In the genomic region with DNA sequence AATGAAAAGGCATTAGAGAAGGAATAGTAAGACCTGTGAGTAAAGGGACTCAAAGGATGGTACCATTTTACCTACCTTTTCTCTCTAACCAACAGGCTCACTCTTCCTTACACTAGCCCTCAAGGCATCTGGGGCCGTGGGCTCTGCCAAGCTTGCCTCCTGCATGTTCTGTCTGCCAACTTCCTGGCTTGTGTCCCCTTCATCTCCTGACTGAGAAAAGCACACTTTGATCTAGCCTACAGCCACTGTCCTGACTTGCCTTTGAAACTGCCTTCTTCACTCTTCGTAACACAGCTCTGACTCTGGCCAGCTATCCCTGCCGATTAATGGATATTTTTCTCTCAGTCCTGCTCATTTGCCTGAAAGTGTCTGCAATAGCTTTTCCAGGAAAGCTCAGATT, we compare ENCODE assay signal across 19 cellular contexts.
A peak's percentile ranks its signal among the peaks of the same experiment; 100 is the strongest.
DNase-seq lines count a peak whose midpoint lies in the region; ATAC-seq and TF ChIP-seq lines count a peak whose summit lies in the region.
"Had no signal": no experiment of that assay in that cellular context is flagged by ENCODE, and none has a peak within 500 bp of the region (broad histone marks: within the 10 kb centered on the region; RNA-seq: fewer than 3 reads in every experiment).

No MANE protein-coding gene starts in this region.

- H3K27me3 ChIP-seq in right atrium auricular region (no peaks in the 10 kb centered on the region), left ventricle myocardium inferior (ENCODE audit: low read depth) (no peaks in the 10 kb centered on the region), right cardiac atrium (ENCODE audit: control insufficient read depth, insufficient read depth) (no peaks in the 10 kb centered on the region)
- H3K27me3 ChIP-seq: BLaER1 treated with 17β-estradiol and CSF1 and Interleukin-3, amounts not matched to agents 10 nM and 100 nM had no signal

- TF ChIP-seq CTCF in right atrium auricular region (IDR thresholded peaks at IDR 0.05) (no peak), left ventricle myocardium inferior (IDR thresholded peaks at IDR 0.05; ENCODE audit: borderline replicate concordance) (no peak), HFFc6 (IDR thresholded peaks at IDR 0.05) (no peak)

- H3K4me1 ChIP-seq in right atrium auricular region, result peaks cover 0 to 16% of the 10 kb centered on the region in 2 donors
- H3K4me1 ChIP-seq in left ventricle myocardium inferior, result peaks cover 36% of the 10 kb centered on the region
- H3K4me1 ChIP-seq in right cardiac atrium (ENCODE audit: control insufficient read depth, insufficient read depth, low read length), result peaks cover 3% of the 10 kb centered on the region
- H3K4me1 ChIP-seq: A549; BLaER1 treated with 17β-estradiol and CSF1 and Interleukin-3, amounts not matched to agents 10 nM and 100 nM; Caco-2 had no signal

- no peaks in the 10 kb centered on the region for H3K36me3 Mint-ChIP-seq in HFFc6 (ENCODE audit: low read depth)
- H3K36me3 Mint-ChIP-seq: CD8-positive, alpha-beta T cell had no signal

- H3K4me3 Mint-ChIP-seq in HFFc6, result no peak overlapping the region
- H3K4me3 Mint-ChIP-seq: B cell; CD4-positive, alpha-beta T cell; CD8-positive, alpha-beta T cell had no signal

- H3K4me1 Mint-ChIP-seq in HFFc6 (ENCODE audit: low read depth), result no peaks in the 10 kb centered on the region

- intact Hi-C loops in Right ventricle myocardium inferior (cut with DNase I) (no loop called here), left ventricle myocardium superior (cut with micrococcal nuclease) (no loop called here), left ventricle myocardium inferior (cut with micrococcal nuclease) (no loop called here), right cardiac atrium (cut with DNase I) (no loop called here)

- H3K27ac Mint-ChIP-seq in HFFc6, result no peak overlapping the region
- H3K27ac Mint-ChIP-seq: B cell; CD4-positive, alpha-beta T cell; CD8-positive, alpha-beta T cell had no signal

- H3K4me3 ChIP-seq in right atrium auricular region (no peak overlapping the region), left ventricle myocardium inferior (no peak overlapping the region), right cardiac atrium (ENCODE audit: low read length) (no peak overlapping the region)
- H3K4me3 ChIP-seq: A549; BLaER1 treated with 17β-estradiol and CSF1 and Interleukin-3, amounts not matched to agents 10 nM and 100 nM had no signal

- 67% methylated on average over 3 of the region's 3 CpGs for WGBS in right cardiac atrium

- H3K9me3 ChIP-seq in right atrium auricular region, result no peaks in the 10 kb centered on the region
- H3K9me3 ChIP-seq in left ventricle myocardium inferior (replicated peaks), result no peaks in the 10 kb centered on the region
- no peaks in the 10 kb centered on the region for H3K9me3 ChIP-seq in right cardiac atrium (ENCODE audit: control insufficient read depth, low read length)
- H3K9me3 ChIP-seq: A549; BLaER1 treated with 17β-estradiol and CSF1 and Interleukin-3, amounts not matched to agents 10 nM and 100 nM; Caco-2 had no signal

- DNase-seq in Right ventricle myocardium inferior (ENCODE audit: missing footprints) (no peak), right atrium auricular region (ENCODE audit: low spot score) (no peak), left ventricle myocardium superior (no peak), left ventricle myocardium inferior (no peak), right cardiac atrium (no peak), HFFc6 (no peak)
- no peak for DNase-seq in stimulated activated CD4-positive, alpha-beta T cell treated with anti-CD3 and anti-CD28 coated beads, Interleukin-2, amount 100 ng/mL, for 24 hours
- DNase-seq: AML-193; Caco-2; Calu3; CD4-positive, alpha-beta T cell; CD8-positive, alpha-beta T cell; DMS79 treated with DMSO at 0.1 percent for 48 hours; GF-D8 had no signal

- H3K36me3 ChIP-seq in right atrium auricular region (no peaks in the 10 kb centered on the region), left ventricle myocardium inferior (no peaks in the 10 kb centered on the region)
- H3K36me3 ChIP-seq: BLaER1 treated with 17β-estradiol and CSF1 and Interleukin-3, amounts not matched to agents 10 nM and 100 nM had no signal

- no peaks in the 10 kb centered on the region for H3K9me3 Mint-ChIP-seq in HFFc6
- H3K9me3 Mint-ChIP-seq: CD4-positive, alpha-beta T cell; CD8-positive, alpha-beta T cell had no signal

- ATAC-seq in Right ventricle myocardium inferior (peak; percentile 49), left ventricle myocardium superior (peak; percentile 68), right cardiac atrium (peak; percentile 37 to 68)
- ATAC-seq: A549; CD8-positive, alpha-beta T cell had no signal

- H3K27ac ChIP-seq in right atrium auricular region (peak overlapping the region in 1 of 2 donors; percentile 15), left ventricle myocardium inferior (replicated peaks) (no peak overlapping the region), right cardiac atrium (ENCODE audit: low read length) (peak overlapping the region; percentile 6)
- H3K27ac ChIP-seq: 22Rv1; A549; BLaER1 treated with 17β-estradiol and CSF1 and Interleukin-3, amounts not matched to agents 10 nM and 100 nM; C4-2B had no signal

- no peaks in the 10 kb centered on the region; the same call in 1 of the 2 replicates for H3K27me3 Mint-ChIP-seq in HFFc6 (ENCODE audit: insufficient read depth)
- H3K27me3 Mint-ChIP-seq: B cell had no signal
